In genomic region chr7:1549357-1550004, GRCh38 we compare ENCODE assay signal across 30 cellular contexts. TPM values are rescaled to one million over a fixed set of nuclear protein-coding genes. Genes with fewer than 3 reads are reported as not detected.
"Had no signal": no experiment of that assay in that cellular context is flagged by ENCODE, and none has a peak within 500 bp of the region (broad histone marks: within the 10 kb centered on the region; RNA-seq: fewer than 3 reads in every experiment).

No MANE protein-coding gene starts in this region.

- H3K4me3 ChIP-seq: adrenal gland, body of pancreas, colonic mucosa, dorsolateral prefrontal cortex, sigmoid colon, suprapubic skin, tibial nerve had no signal

- H3K27me3 Mint-ChIP-seq: activated naive CD8-positive, alpha-beta T cell treated with anti-CD3 and anti-CD28 coated beads for 36 hours; naive thymus-derived CD8-positive, alpha-beta T cell had no signal

- H3K9me3 ChIP-seq: adrenal gland, body of pancreas, colonic mucosa, sigmoid colon, suprapubic skin, tibial nerve had no signal

- H3K36me3 ChIP-seq: adrenal gland, colonic mucosa had no signal

- H3K27ac Mint-ChIP-seq: activated naive CD4-positive, alpha-beta T cell treated with anti-CD3 and anti-CD28 coated beads for 36 hours; activated naive CD8-positive, alpha-beta T cell treated with anti-CD3 and anti-CD28 coated beads for 36 hours; activated T-helper 1 cell treated with anti-CD3 and anti-CD28 coated beads, Interleukin-12 subunit alpha, Interleukin-12 subunit beta, Interleukin-2, Interleukin-4 antibody, amounts not matched to agents 30 ng/mL and 10 ng/mL and 1 ng/mL, durations not matched to agents 14 hours and 24 hours and 36 hours had no signal

- H3K4me1 ChIP-seq: adrenal gland, sigmoid colon, tibial nerve had no signal

- H3K27me3 ChIP-seq: adrenal gland, body of pancreas, colonic mucosa, dorsolateral prefrontal cortex, sigmoid colon, suprapubic skin, tibial nerve had no signal

- H3K27ac ChIP-seq: adrenal gland, body of pancreas, colonic mucosa, dorsolateral prefrontal cortex, sigmoid colon, suprapubic skin, tibial nerve, VCaP had no signal

- H3K9me3 Mint-ChIP-seq: activated naive CD4-positive, alpha-beta T cell treated with anti-CD3 and anti-CD28 coated beads for 36 hours; activated naive CD8-positive, alpha-beta T cell treated with anti-CD3 and anti-CD28 coated beads for 36 hours; activated T-helper 1 cell treated with anti-CD3 and anti-CD28 coated beads, Interleukin-12 subunit alpha, Interleukin-12 subunit beta, Interleukin-2, Interleukin-4 antibody, amounts not matched to agents 30 ng/mL and 10 ng/mL and 1 ng/mL, durations not matched to agents 14 hours and 24 hours and 36 hours; naive thymus-derived CD8-positive, alpha-beta T cell; neural crest cell; stimulated activated effector memory CD8-positive, alpha-beta T cell treated with anti-CD3 and anti-CD28 coated beads, Interleukin-12 subunit alpha, Interleukin-12 subunit beta, amount 100 ng/mL, for 72 hours had no signal

- H3K4me1 Mint-ChIP-seq: activated naive CD8-positive, alpha-beta T cell treated with anti-CD3 and anti-CD28 coated beads for 36 hours; neural crest cell had no signal

- H3K36me3 Mint-ChIP-seq: activated naive CD8-positive, alpha-beta T cell treated with anti-CD3 and anti-CD28 coated beads for 36 hours; naive thymus-derived CD8-positive, alpha-beta T cell had no signal

- H3K4me3 Mint-ChIP-seq: activated naive CD4-positive, alpha-beta T cell treated with anti-CD3 and anti-CD28 coated beads for 36 hours; activated naive CD8-positive, alpha-beta T cell treated with anti-CD3 and anti-CD28 coated beads for 36 hours; activated T-helper 1 cell treated with anti-CD3 and anti-CD28 coated beads, Interleukin-12 subunit alpha, Interleukin-12 subunit beta, Interleukin-2, Interleukin-4 antibody, amounts not matched to agents 30 ng/mL and 10 ng/mL and 1 ng/mL, durations not matched to agents 14 hours and 24 hours and 36 hours; naive thymus-derived CD8-positive, alpha-beta T cell; neural crest cell; stimulated activated effector memory CD8-positive, alpha-beta T cell treated with anti-CD3 and anti-CD28 coated beads, Interleukin-12 subunit alpha, Interleukin-12 subunit beta, amount 100 ng/mL, for 72 hours had no signal

- ATAC-seq: body of pancreas; stimulated activated effector memory CD8-positive, alpha-beta T cell treated with anti-CD3 and anti-CD28 coated beads, Interleukin-12 subunit alpha, Interleukin-12 subunit beta, amount 100 ng/mL, for 72 hours had no signal

- DNase-seq: activated CD4-positive, alpha-beta T cell treated with anti-CD3 and anti-CD28 coated beads for 48 hours; activated CD4-positive, alpha-beta T cell treated with anti-CD3 and anti-CD28 coated beads, Interleukin-2, amount 50 U/mL, for 48 hours; activated CD8-positive, alpha-beta memory T cell treated with anti-CD3 and anti-CD28 coated beads, Interleukin-2, amount 50 U/mL, for 4 hours; activated effector memory CD4-positive, alpha-beta T cell treated with anti-CD3 and anti-CD28 coated beads, Interleukin-2, amount 50 U/mL, for 16 hours; activated naive CD4-positive, alpha-beta T cell treated with anti-CD3 and anti-CD28 coated beads for 36 hours; activated naive CD8-positive, alpha-beta T cell treated with anti-CD3 and anti-CD28 coated beads for 36 hours; activated T-cell treated with anti-CD3 and anti-CD28 coated beads, Interleukin-2, amount 50 U/mL, for 1 hour; aorta; cerebellar nuclear complex; colonic mucosa; dorsolateral prefrontal cortex; effector memory CD4-positive, alpha-beta T cell; midbrain; naive thymus-derived CD8-positive, alpha-beta T cell; posterior cingulate gyrus; sigmoid colon; small intestine; stimulated activated CD4-positive, alpha-beta T cell treated with anti-CD3 and anti-CD28 coated beads, Interleukin-4, amount 100 ng/mL, for 24 hours; T-helper 9 cell had no signal

RNA-seq across cellular contexts. Expression of gene TMEM184A, which starts 6.5 kb away (rescaled TPM):
- total RNA-seq: activated CD8-positive, alpha-beta memory T cell treated with anti-CD3 and anti-CD28 coated beads for 36 hours; frontal cortex; naive thymus-derived CD8-positive, alpha-beta T cell; neural crest cell; T-helper 1 cell treated with Interleukin-12 subunit alpha and Interleukin-12 subunit beta and Interleukin-4 antibody, amounts not matched to agents 30 ng/mL and 1 ng/mL, for 36 hours had no signal
